8 cellular contexts compared by ENCODE assay signal in genomic region chr14:94132285-94132887, GRCh38. TPM values are rescaled to one million over a fixed set of nuclear protein-coding genes. Genes with fewer than 3 reads are reported as not detected.
DNase-seq lines count a peak whose midpoint lies in the region; ATAC-seq and TF ChIP-seq lines count a peak whose summit lies in the region.

No MANE protein-coding gene starts in this region.

- peaks cover 32% of the 10 kb centered on the region for H3K27me3 Mint-ChIP-seq in activated T-helper 2 cell treated with anti-CD3 and anti-CD28 coated beads, Interferon-gamma antibody, Interleukin-2, Interleukin-4, amounts not matched to agents 10 μg/mL and 5 μg/mL and 100 μg/mL, durations not matched to agents 14 hours and 24 hours and 36 hours (ENCODE audit: low read depth)

- no peak overlapping the region for H3K4me3 Mint-ChIP-seq in activated T-helper 2 cell treated with anti-CD3 and anti-CD28 coated beads, Interferon-gamma antibody, Interleukin-2, Interleukin-4, amounts not matched to agents 10 μg/mL and 5 μg/mL and 100 μg/mL, durations not matched to agents 14 hours and 24 hours and 36 hours (ENCODE audit: low read depth)

- peaks cover 14% of the 10 kb centered on the region for H3K9me3 Mint-ChIP-seq in activated T-helper 2 cell treated with anti-CD3 and anti-CD28 coated beads, Interferon-gamma antibody, Interleukin-2, Interleukin-4, amounts not matched to agents 10 μg/mL and 5 μg/mL and 100 μg/mL, durations not matched to agents 14 hours and 24 hours and 36 hours

- in situ Hi-C loops in KBM-7 (cut with MboI; ENCODE audit: low pct_unique_long_range_greater_than_20kb, low sequenced_read_pairs), result no loop called here

- H3K4me1 Mint-ChIP-seq in activated T-helper 2 cell treated with anti-CD3 and anti-CD28 coated beads, Interferon-gamma antibody, Interleukin-2, Interleukin-4, amounts not matched to agents 10 μg/mL and 5 μg/mL and 100 μg/mL, durations not matched to agents 14 hours and 24 hours and 36 hours (ENCODE audit: low read depth), result peaks cover 22% of the 10 kb centered on the region

- ATAC-seq in HG03159 (IDR thresholded peaks at IDR 0.05; ENCODE audit: unreplicated experiment), result no peak

- no peak overlapping the region for H3K4me3 ChIP-seq in retinal pigment epithelial cell (ENCODE audit: low read length)

- intact Hi-C loops in activated T-helper 2 cell treated with anti-CD3 and anti-CD28 coated beads, Interferon-gamma antibody, Interleukin-2, Interleukin-4, amounts not matched to agents 10 μg/mL and 5 μg/mL and 100 μg/mL, durations not matched to agents 14 hours and 24 hours and 36 hours (cut with micrococcal nuclease), result loop anchor here (1.0 kb wide), 1 partner anchor 48 kb away; no protein-coding TSS in a partner anchor

- no peaks in the 10 kb centered on the region for H3K36me3 Mint-ChIP-seq in activated T-helper 2 cell treated with anti-CD3 and anti-CD28 coated beads, Interferon-gamma antibody, Interleukin-2, Interleukin-4, amounts not matched to agents 10 μg/mL and 5 μg/mL and 100 μg/mL, durations not matched to agents 14 hours and 24 hours and 36 hours (ENCODE audit: low read depth)

- H3K27ac Mint-ChIP-seq in activated T-helper 2 cell treated with anti-CD3 and anti-CD28 coated beads, Interferon-gamma antibody, Interleukin-2, Interleukin-4, amounts not matched to agents 10 μg/mL and 5 μg/mL and 100 μg/mL, durations not matched to agents 14 hours and 24 hours and 36 hours, result no peak overlapping the region

- TF ChIP-seq CTCF in retinal pigment epithelial cell (conservative IDR thresholded peaks at IDR 0.05; ENCODE audit: low read depth, low read length), result peak; percentile 82

- DNase-seq in SIG-M5 treated with dmso at 0.1 percent for 504 hours (lab: John Stamatoyannopoulos, UW; ENCODE audit: unreplicated experiment) (peak; percentile 80), SIG-M5 (lab: John Stamatoyannopoulos, UW) (no peak), KBM-7 (peak; percentile 83), OCI-M2 (lab: John Stamatoyannopoulos, UW; ENCODE audit: unreplicated experiment) (peak; percentile 47), foreskin melanocyte (peak; percentile 53), retinal pigment epithelial cell (ENCODE audit: low read depth) (no peak)
- peak; percentile 50 for DNase-seq in activated T-helper 2 cell treated with anti-CD3 and anti-CD28 coated beads, Interferon-gamma antibody, Interleukin-2, Interleukin-4, amounts not matched to agents 10 μg/mL and 5 μg/mL and 100 μg/mL, durations not matched to agents 14 hours and 24 hours and 36 hours (ENCODE audit: low spot score)

RNA-seq across cellular contexts. Expression of gene IFI27L2, which starts 3.0 kb away (rescaled TPM):
- 47.4 and 48.8 TPM in 2 replicates for total RNA-seq in activated T-helper 2 cell treated with anti-CD3 and anti-CD28 coated beads, Interferon-gamma antibody, Interleukin-2, Interleukin-4, amounts not matched to agents 10 μg/mL and 5 μg/mL and 100 μg/mL, durations not matched to agents 14 hours and 24 hours and 36 hours

RNA-seq across cellular contexts. Expression of gene IFI27, which starts 21.9 kb away (rescaled TPM):
- 2.1 and 5.2 TPM in 2 replicates for total RNA-seq in activated T-helper 2 cell treated with anti-CD3 and anti-CD28 coated beads, Interferon-gamma antibody, Interleukin-2, Interleukin-4, amounts not matched to agents 10 μg/mL and 5 μg/mL and 100 μg/mL, durations not matched to agents 14 hours and 24 hours and 36 hours

RNA-seq across cellular contexts. Expression of gene PPP4R4, which starts 41.7 kb away (rescaled TPM):
- 1.2 and 1.8 TPM in 2 replicates for total RNA-seq in activated T-helper 2 cell treated with anti-CD3 and anti-CD28 coated beads, Interferon-gamma antibody, Interleukin-2, Interleukin-4, amounts not matched to agents 10 μg/mL and 5 μg/mL and 100 μg/mL, durations not matched to agents 14 hours and 24 hours and 36 hours

RNA-seq across cellular contexts. Expression of gene IFI27L1, which starts 51.3 kb away (rescaled TPM):
- 27.7 and 31.2 TPM in 2 replicates for total RNA-seq in activated T-helper 2 cell treated with anti-CD3 and anti-CD28 coated beads, Interferon-gamma antibody, Interleukin-2, Interleukin-4, amounts not matched to agents 10 μg/mL and 5 μg/mL and 100 μg/mL, durations not matched to agents 14 hours and 24 hours and 36 hours

RNA-seq across cellular contexts. Expression of gene DDX24, which starts 51.4 kb away (rescaled TPM):
- 276 and 277 TPM in 2 replicates for total RNA-seq in activated T-helper 2 cell treated with anti-CD3 and anti-CD28 coated beads, Interferon-gamma antibody, Interleukin-2, Interleukin-4, amounts not matched to agents 10 μg/mL and 5 μg/mL and 100 μg/mL, durations not matched to agents 14 hours and 24 hours and 36 hours

Comparison
In these comparisons a context has a peak if more than half of its experiments do, and no peak if none do; other contexts are left out.
1. DNase-seq: peak in SIG-M5 treated with dmso at 0.1 percent for 504 hours (single experiment), KBM-7 (single experiment), OCI-M2 (single experiment), activated T-helper 2 cell treated with anti-CD3 and anti-CD28 coated beads, Interferon-gamma antibody, Interleukin-2, Interleukin-4, amounts not matched to agents 10 μg/mL and 5 μg/mL and 100 μg/mL, durations not matched to agents 14 hours and 24 hours and 36 hours (single experiment) and foreskin melanocyte (single experiment); none in SIG-M5 (single experiment) and retinal pigment epithelial cell (single experiment).